ENCODE assay signal across 1 cellular context in genomic region chr6:36660771-36661471, GRCh38.
TF ChIP-seq lines count a peak whose summit lies in the region.

No MANE protein-coding gene starts in this region.

TF ChIP-seq in K562, 482 proteins besides CTCF, POLR2A, EP300 and RAD21 (continued from another document and continues in another):
- no peak for TF ChIP-seq ATF1 (CRISPR knock-in tag; IDR thresholded peaks at IDR 0.05)
- peak; percentile 82 for TF ChIP-seq ATF1 (tag; IDR thresholded peaks at IDR 0.05)
- peak; percentile 67 to 84 for TF ChIP-seq MAZ (CRISPR knock-in tag; conservative IDR thresholded peaks at IDR 0.05 in 1 of 2, IDR thresholded peaks at IDR 0.05 in 1 of 2)
- TF ChIP-seq TRIM25 (IDR thresholded peaks at IDR 0.05; ENCODE audit: borderline replicate concordance), result peak; percentile 62; the same call in 1 of the 2 replicates
- peak; percentile 95 for TF ChIP-seq HMGN3 (IDR thresholded peaks at IDR 0.05; ENCODE audit: borderline replicate concordance, extremely low read depth, insufficient read length, low read depth, low read length)
- no peak for TF ChIP-seq TEAD4 (IDR thresholded peaks at IDR 0.05; ENCODE audit: low read length)
- peak; percentile 96; the same call in 1 of the 2 replicates for TF ChIP-seq TEAD4 (CRISPR knock-in tag; IDR thresholded peaks at IDR 0.05; ENCODE audit: borderline replicate concordance)
- 0 out of 2 replicates have a peak, but pooled peaks have one; percentile 8 for TF ChIP-seq RHOXF2B (CRISPR knock-in tag; conservative IDR thresholded peaks at IDR 0.05)
- peak; percentile 68 to 87 for TF ChIP-seq MNT (conservative IDR thresholded peaks at IDR 0.05)
- no peak for TF ChIP-seq ZNF586 (CRISPR knock-in tag; conservative IDR thresholded peaks at IDR 0.05)
- TF ChIP-seq MLLT1 (IDR thresholded peaks at IDR 0.05), result peak; percentile 26 to 77; a peak in 2 of 4 replicates
- peak; percentile 43; the same call in 1 of the 2 replicates for TF ChIP-seq GABPB1 (CRISPR knock-in tag; IDR thresholded peaks at IDR 0.05)
- peak; percentile 64; the same call in 1 of the 2 replicates for TF ChIP-seq LEF1 (IDR thresholded peaks at IDR 0.05)
- TF ChIP-seq THRAP3 (IDR thresholded peaks at IDR 0.05; ENCODE audit: borderline replicate concordance), result 0 out of 2 replicates have a peak, but pooled peaks have one; percentile 79
- peak; percentile 49; the same call in 1 of the 2 replicates for TF ChIP-seq ZBTB2 (IDR thresholded peaks at IDR 0.05)
- TF ChIP-seq HDAC3 (IDR thresholded peaks at IDR 0.05; ENCODE audit: borderline replicate concordance, partially characterized antibody), result peak; percentile 59
- peak; percentile 98 for TF ChIP-seq ZBTB33 (CRISPR knock-in tag; IDR thresholded peaks at IDR 0.05)
- TF ChIP-seq JUN (IDR thresholded peaks at IDR 0.05; ENCODE audit: borderline replicate concordance, low read depth, low read length), result peak; percentile 55; the same call in 1 of the 2 replicates
- TF ChIP-seq JUN (CRISPR knock-in tag; IDR thresholded peaks at IDR 0.05; ENCODE audit: borderline replicate concordance), result 0 out of 2 replicates have a peak, but pooled peaks have one; percentile 80
- 0 out of 2 replicates have a peak, but pooled peaks have one; percentile 56 for TF ChIP-seq HDAC2 (IDR thresholded peaks at IDR 0.05)
- 0 out of 2 replicates have a peak, but pooled peaks have one; percentile 31 for TF ChIP-seq MITF (IDR thresholded peaks at IDR 0.05)
- TF ChIP-seq NR4A1 (CRISPR knock-in tag; IDR thresholded peaks at IDR 0.05), result peak; percentile 83
- TF ChIP-seq NR4A1 (tag; IDR thresholded peaks at IDR 0.05), result no peak
- no peak for TF ChIP-seq PRMT5 (CRISPR knock-in tag; IDR thresholded peaks at IDR 0.05)
- TF ChIP-seq SRSF9 (IDR thresholded peaks at IDR 0.05; ENCODE audit: borderline replicate concordance, low read depth, low read length), result no peak
- peak; percentile 43; the same call in 1 of the 2 replicates for TF ChIP-seq ZBTB1 (CRISPR knock-in tag; IDR thresholded peaks at IDR 0.05; ENCODE audit: borderline replicate concordance, low read depth)
- no peak for TF ChIP-seq SAP30 (IDR thresholded peaks at IDR 0.05; ENCODE audit: borderline replicate concordance, insufficient read depth, low read depth, low read length, poor library complexity, severe bottlenecking)
- TF ChIP-seq VEZF1 (CRISPR knock-in tag; IDR thresholded peaks at IDR 0.05), result peak; percentile 77
- no peak for TF ChIP-seq BRD4 (IDR thresholded peaks at IDR 0.05)
- TF ChIP-seq TCF7L2 (IDR thresholded peaks at IDR 0.05; ENCODE audit: low read depth, low read length), result no peak
- TF ChIP-seq ZBTB40 (IDR thresholded peaks at IDR 0.05), result 0 out of 2 replicates have a peak, but pooled peaks have one; percentile 58
- no peak for TF ChIP-seq ZBTB40 (CRISPR knock-in tag; IDR thresholded peaks at IDR 0.05)
- TF ChIP-seq ZC3H4 (CRISPR knock-in tag; IDR thresholded peaks at IDR 0.05; ENCODE audit: borderline replicate concordance), result no peak
- peak; percentile 88 for TF ChIP-seq BCOR (IDR thresholded peaks at IDR 0.05)
- peak; percentile 52 for TF ChIP-seq RBFOX2 (IDR thresholded peaks at IDR 0.05; ENCODE audit: low read depth, low read length)
- 0 out of 2 replicates have a peak, but pooled peaks have one; percentile 27 for TF ChIP-seq KHSRP (IDR thresholded peaks at IDR 0.05)
- TF ChIP-seq RAD51 (IDR thresholded peaks at IDR 0.05; ENCODE audit: borderline replicate concordance, low read depth), result no peak
- no peak for TF ChIP-seq CHD1 (IDR thresholded peaks at IDR 0.05; ENCODE audit: low read length)
- TF ChIP-seq SIN3A (IDR thresholded peaks at IDR 0.05; ENCODE audit: borderline replicate concordance in 2 of 2, control insufficient read depth in 1 of 2, low read depth in 2 of 2, low read length in 2 of 2), result peak in 1 of 2 experiments; percentile 42; a peak in 1 of 4 replicates
- 0 out of 4 replicates have a peak, but pooled peaks of 1 of the 2 experiments have one; percentile 67 for TF ChIP-seq MCM7 (IDR thresholded peaks at IDR 0.05)
